12 cellular contexts compared by ENCODE assay signal in the genomic region with DNA sequence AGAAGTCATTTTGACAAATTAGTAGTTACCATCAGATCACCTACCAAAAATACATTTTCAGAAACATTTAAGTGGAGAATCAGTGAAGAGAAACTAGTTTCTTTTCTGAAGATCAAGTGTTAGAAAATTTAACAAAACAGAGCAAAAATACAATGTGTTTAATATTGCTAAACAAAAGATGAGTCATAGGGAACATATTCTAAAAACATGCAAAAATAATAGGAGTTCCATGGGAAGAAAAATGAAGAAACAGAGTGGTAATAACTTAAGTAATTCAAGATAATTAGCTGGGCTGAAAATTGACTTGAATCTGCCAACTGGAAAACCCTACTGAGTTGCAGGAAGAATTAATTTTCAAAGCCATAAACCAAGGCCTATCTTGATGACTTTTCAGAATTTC.
"Had no signal": no experiment of that assay in that cellular context is flagged by ENCODE, and none has a peak within 500 bp of the region (broad histone marks: within the 10 kb centered on the region; RNA-seq: fewer than 3 reads in every experiment).

No MANE protein-coding gene starts in this region.

- H3K4me1 Mint-ChIP-seq: activated CD4-positive, alpha-beta T cell treated with anti-CD3 and anti-CD28 coated beads, Interleukin-2, amount 10 ng/mL, durations not matched to agents 7 days and 5 days; activated naive CD8-positive, alpha-beta T cell treated with anti-CD3 and anti-CD28 coated beads, Interleukin-2, amount 10 ng/mL, durations not matched to agents 7 days and 5 days; naive thymus-derived CD4-positive, alpha-beta T cell; stimulated activated effector memory CD8-positive, alpha-beta T cell treated with anti-CD3 and anti-CD28 coated beads, Interleukin-12 subunit alpha, Interleukin-12 subunit beta, amount 100 ng/mL, for 72 hours had no signal

- DNase-seq: activated CD4-positive, alpha-beta T cell treated with anti-CD3 and anti-CD28 coated beads, Interleukin-2, amount 10 ng/mL, durations not matched to agents 7 days and 5 days; activated CD4-positive, CD25-positive, alpha-beta regulatory T cell; activated naive CD4-positive, alpha-beta T cell; activated naive CD8-positive, alpha-beta T cell treated with anti-CD3 and anti-CD28 coated beads, Interleukin-2, amount 10 ng/mL, durations not matched to agents 7 days and 5 days; aorta; dorsolateral prefrontal cortex; mammary epithelial cell; naive thymus-derived CD4-positive, alpha-beta T cell; thyroid gland had no signal

- H3K27ac ChIP-seq: dorsolateral prefrontal cortex, neutrophil, thyroid gland had no signal

- H3K27ac Mint-ChIP-seq: activated CD4-positive, alpha-beta T cell treated with anti-CD3 and anti-CD28 coated beads, Interleukin-2, amount 10 ng/mL, durations not matched to agents 7 days and 5 days; activated naive CD8-positive, alpha-beta T cell treated with anti-CD3 and anti-CD28 coated beads, Interleukin-2, amount 10 ng/mL, durations not matched to agents 7 days and 5 days; naive thymus-derived CD4-positive, alpha-beta T cell; stimulated activated effector memory CD8-positive, alpha-beta T cell treated with anti-CD3 and anti-CD28 coated beads, Interleukin-12 subunit alpha, Interleukin-12 subunit beta, amount 100 ng/mL, for 72 hours; T-helper 2 cell treated with Interferon-gamma antibody and Interleukin-4, amounts not matched to agents 5 μg/mL and 100 μg/mL, for 36 hours had no signal

- H3K4me3 Mint-ChIP-seq: activated CD4-positive, alpha-beta T cell treated with anti-CD3 and anti-CD28 coated beads, Interleukin-2, amount 10 ng/mL, durations not matched to agents 7 days and 5 days; activated naive CD8-positive, alpha-beta T cell treated with anti-CD3 and anti-CD28 coated beads, Interleukin-2, amount 10 ng/mL, durations not matched to agents 7 days and 5 days; naive thymus-derived CD4-positive, alpha-beta T cell; stimulated activated effector memory CD8-positive, alpha-beta T cell treated with anti-CD3 and anti-CD28 coated beads, Interleukin-12 subunit alpha, Interleukin-12 subunit beta, amount 100 ng/mL, for 72 hours; T-helper 2 cell treated with Interferon-gamma antibody and Interleukin-4, amounts not matched to agents 5 μg/mL and 100 μg/mL, for 36 hours had no signal

- H3K9me3 Mint-ChIP-seq: T-helper 2 cell treated with Interferon-gamma antibody and Interleukin-4, amounts not matched to agents 5 μg/mL and 100 μg/mL, for 36 hours had no signal

- H3K27me3 Mint-ChIP-seq: activated CD4-positive, alpha-beta T cell treated with anti-CD3 and anti-CD28 coated beads, Interleukin-2, amount 10 ng/mL, durations not matched to agents 7 days and 5 days; activated naive CD8-positive, alpha-beta T cell treated with anti-CD3 and anti-CD28 coated beads, Interleukin-2, amount 10 ng/mL, durations not matched to agents 7 days and 5 days had no signal

- H3K36me3 Mint-ChIP-seq: activated naive CD8-positive, alpha-beta T cell treated with anti-CD3 and anti-CD28 coated beads, Interleukin-2, amount 10 ng/mL, durations not matched to agents 7 days and 5 days; naive thymus-derived CD4-positive, alpha-beta T cell; stimulated activated effector memory CD8-positive, alpha-beta T cell treated with anti-CD3 and anti-CD28 coated beads, Interleukin-12 subunit alpha, Interleukin-12 subunit beta, amount 100 ng/mL, for 72 hours had no signal
